ENCODE assay signal across 30 cellular contexts in genomic region chr7:94250124-94250523, GRCh38.
DNase-seq lines count a peak whose midpoint lies in the region; ATAC-seq and TF ChIP-seq lines count a peak whose summit lies in the region.
"Had no signal": no experiment of that assay in that cellular context is flagged by ENCODE, and none has a peak within 500 bp of the region (broad histone marks: within the 10 kb centered on the region; RNA-seq: fewer than 3 reads in every experiment).

No MANE protein-coding gene starts in this region.

- H3K9ac ChIP-seq in mammary epithelial cell (ENCODE audit: insufficient read depth, low read length): no peak overlapping the region
- H3K9ac ChIP-seq: KMS-11 had no signal

- H3K27ac ChIP-seq in mammary epithelial cell (ENCODE audit: insufficient read depth, low read depth, low read length) (no peak overlapping the region), WERI-Rb-1 (peak overlapping the region; percentile 8; the same call in 1 of the 2 replicates), uterus (no peak overlapping the region)
- H3K27ac ChIP-seq: KMS-11, left ventricle myocardium inferior, right lobe of liver, spleen, testis, VCaP had no signal

- intact Hi-C loops in MCF 10A (cut with micrococcal nuclease): no loop called here
- intact Hi-C loops in mammary epithelial cell (cut with micrococcal nuclease): no loop called here
- intact Hi-C loops in uterus (cut with DNase I; ENCODE audit: low total_unique reads): no loop called here

- TF ChIP-seq CTCF in MCF 10A (IDR thresholded peaks at IDR 0.05; ENCODE audit: unreplicated experiment) (no peak), mammary epithelial cell (conservative IDR thresholded peaks at IDR 0.05 in 1 of 2, IDR thresholded peaks at IDR 0.05 in 1 of 2; ENCODE audit: extremely low read depth in 1 of 2, insufficient read depth in 1 of 2, low read depth in 1 of 2, low read length in 2 of 2) (no peak), WERI-Rb-1 (IDR thresholded peaks at IDR 0.05; ENCODE audit: low read depth, low read length) (no peak), uterus (IDR thresholded peaks at IDR 0.05) (no peak)

- H3K4me1 ChIP-seq in mammary epithelial cell (ENCODE audit: insufficient read depth, low read length): no peaks in the 10 kb centered on the region
- H3K4me1 ChIP-seq in uterus: peaks cover 0 to 7% of the 10 kb centered on the region in 2 donors
- H3K4me1 ChIP-seq: HAP-1, left ventricle myocardium inferior, right lobe of liver, spleen, testis had no signal

- no peak overlapping the region for H3K4me3 Mint-ChIP-seq in MCF 10A (ENCODE audit: unreplicated experiment)
- H3K4me3 Mint-ChIP-seq: brain; endodermal cell; mesothelial cell of epicardium; stimulated activated naive CD8-positive, alpha-beta T cell treated with anti-CD3 and anti-CD28 coated beads, Interleukin-15, Interleukin-2, amounts not matched to agents 100 ng/mL and 50 ng/mL, for 24 hours had no signal

- H3K4me1 Mint-ChIP-seq in MCF 10A (ENCODE audit: insufficient read depth, unreplicated experiment): no peaks in the 10 kb centered on the region
- H3K4me1 Mint-ChIP-seq: CD4-positive, CD25-positive, alpha-beta regulatory T cell had no signal

- BruUV-seq in MCF 10A (replicated peaks; lab: Mats Ljungman, UMichigan): no TSS peak
- no TSS peak for BruUV-seq in mammary epithelial cell (replicated peaks; lab: Mats Ljungman, UMichigan)

- in situ Hi-C loops in mammary epithelial cell (cut with MboI; ENCODE audit: low sequenced_read_pairs in 2 of 2): no loop called here

- POLR2A ChIA-PET in MCF 10A (lab: Yijun Ruan, JAX): no interaction called here

- CTCF ChIA-PET in MCF 10A (lab: Yijun Ruan, JAX) (interaction anchor here (0.8 kb wide), 1 partner anchor 163 kb away, joined by 4 read pairs; no protein-coding TSS in a partner anchor), mammary epithelial cell (lab: Charles Lee; ENCODE audit: low non-redundant PET) (no interaction called here)

- H3K27me3 ChIP-seq in mammary epithelial cell (ENCODE audit: insufficient read depth, low read length) (peaks cover 3% of the 10 kb centered on the region), WERI-Rb-1 (ENCODE audit: insufficient read depth, low read depth, severe bottlenecking) (no peaks in the 10 kb centered on the region), uterus (no peaks in the 10 kb centered on the region)
- H3K27me3 ChIP-seq: right lobe of liver, spleen, testis had no signal

- WGBS in mammary epithelial cell (ENCODE audit: low coverage, missing lambda C conversion rate): 79% methylated on average over 2 of the region's 2 CpGs

- ATAC-seq in GM18858 (IDR thresholded peaks at IDR 0.05; ENCODE audit: unreplicated experiment): no peak
- no peak for ATAC-seq in HG03039 (IDR thresholded peaks at IDR 0.05; ENCODE audit: unreplicated experiment)
- ATAC-seq: right lobe of liver had no signal

- H3K36me3 ChIP-seq in mammary epithelial cell (ENCODE audit: insufficient read depth, low read length): no peaks in the 10 kb centered on the region
- no peaks in the 10 kb centered on the region for H3K36me3 ChIP-seq in WERI-Rb-1
- no peaks in the 10 kb centered on the region for H3K36me3 ChIP-seq in uterus
- H3K36me3 ChIP-seq: HAP-1, left ventricle myocardium inferior, right lobe of liver, spleen had no signal

- H3K9me3 ChIP-seq in mammary epithelial cell (replicated peaks; ENCODE audit: insufficient read depth, low read length) (no peaks in the 10 kb centered on the region), WERI-Rb-1 (ENCODE audit: severe bottlenecking) (no peaks in the 10 kb centered on the region), uterus (no peaks in the 10 kb centered on the region)
- H3K9me3 ChIP-seq: HAP-1, left ventricle myocardium inferior, right lobe of liver, testis had no signal

- H3K79me2 ChIP-seq in mammary epithelial cell (ENCODE audit: insufficient read depth, low read length): no peaks in the 10 kb centered on the region

- H3K27me3 Mint-ChIP-seq in MCF 10A (ENCODE audit: insufficient read depth, unreplicated experiment): no peaks in the 10 kb centered on the region
- H3K27me3 Mint-ChIP-seq: brain; CD4-positive, CD25-positive, alpha-beta regulatory T cell had no signal

- no peak overlapping the region for H3K27ac Mint-ChIP-seq in MCF 10A (ENCODE audit: low read depth, unreplicated experiment)
- H3K27ac Mint-ChIP-seq: activated T-helper 2 cell treated with anti-CD3 and anti-CD28 coated beads, Interferon-gamma antibody, Interleukin-2, Interleukin-4, amounts not matched to agents 10 μg/mL and 5 μg/mL and 100 μg/mL, durations not matched to agents 14 hours and 24 hours and 36 hours; CD4-positive, CD25-positive, alpha-beta regulatory T cell; endodermal cell; mesothelial cell of epicardium; stimulated activated naive CD8-positive, alpha-beta T cell treated with anti-CD3 and anti-CD28 coated beads, Interleukin-15, Interleukin-2, amounts not matched to agents 100 ng/mL and 50 ng/mL, for 24 hours had no signal

- no peak overlapping the region for H2AFZ ChIP-seq in mammary epithelial cell (ENCODE audit: low read depth, low read length)

- H3K4me3 ChIP-seq in mammary epithelial cell (replicated peaks in 1 of 3; ENCODE audit: insufficient read depth in 1 of 3, low read depth in 2 of 3, low read length in 3 of 3): no peak overlapping the region
- H3K4me3 ChIP-seq in WERI-Rb-1 (ENCODE audit: low read depth, low read length): peak overlapping the region; percentile 41; the same call in 1 of the 2 replicates
- H3K4me3 ChIP-seq in uterus: no peak overlapping the region
- H3K4me3 ChIP-seq: HAP-1, left ventricle myocardium inferior, right lobe of liver, spleen, testis had no signal

- DNase-seq in MCF 10A (ENCODE audit: unreplicated experiment) (peak; percentile 8), mammary epithelial cell (no peak), NCI-H524 (lab: John Stamatoyannopoulos, UW) (peak; percentile 58 to 86), WERI-Rb-1 (no peak), uterus (no peak)
- DNase-seq: activated CD4-positive, alpha-beta T cell treated with anti-CD3 and anti-CD28 coated beads for 48 hours; activated naive CD4-positive, alpha-beta T cell treated with anti-CD3 and anti-CD28 coated beads, Interleukin-2, amount 50 U/mL, for 16 hours; activated T-cell treated with anti-CD3 and anti-CD28 coated beads for 4 hours; AML-193; CD4-positive, CD25-positive, alpha-beta regulatory T cell; cerebellar nuclear complex; dermis blood vessel endothelial cell; left ventricle myocardium inferior; NCI-H187 treated with DMSO at 0.1 percent for 48 hours; NCI-H510A; right lobe of liver; spleen; stimulated activated CD8-positive, alpha-beta memory T cell treated with anti-CD3 and anti-CD28 coated beads, Interleukin-4, amount 100 ng/mL, for 48 hours; T1000; testis had no signal

- H3K36me3 Mint-ChIP-seq in MCF 10A (ENCODE audit: insufficient read depth, unreplicated experiment): no peaks in the 10 kb centered on the region
- H3K36me3 Mint-ChIP-seq: brain; CD4-positive, CD25-positive, alpha-beta regulatory T cell; mesothelial cell of epicardium had no signal

- no peaks in the 10 kb centered on the region for H4K20me1 ChIP-seq in mammary epithelial cell (ENCODE audit: insufficient read depth, low read length)

- no peak for TF ChIP-seq POLR2A in uterus (IDR thresholded peaks at IDR 0.05)

- no peak overlapping the region for H3K4me2 ChIP-seq in mammary epithelial cell (ENCODE audit: insufficient read depth, low read depth, low read length)
- H3K4me2 ChIP-seq: KMS-11 had no signal

- dilution Hi-C loops in mammary epithelial cell (cut with HindIII; ENCODE audit: low sequenced_read_pairs): no loop called here

- peaks cover 6% of the 10 kb centered on the region for H3K9me3 Mint-ChIP-seq in MCF 10A (ENCODE audit: unreplicated experiment)
- H3K9me3 Mint-ChIP-seq: activated T-helper 2 cell treated with anti-CD3 and anti-CD28 coated beads, Interferon-gamma antibody, Interleukin-2, Interleukin-4, amounts not matched to agents 10 μg/mL and 5 μg/mL and 100 μg/mL, durations not matched to agents 14 hours and 24 hours and 36 hours; mesothelial cell of epicardium; stimulated activated naive CD8-positive, alpha-beta T cell treated with anti-CD3 and anti-CD28 coated beads, Interleukin-15, Interleukin-2, amounts not matched to agents 100 ng/mL and 50 ng/mL, for 24 hours had no signal

Comparison
In these comparisons a context has a peak if more than half of its experiments do, and no peak if none do; other contexts are left out.
1. DNase-seq: peak in MCF 10A (single experiment) and NCI-H524 (2 of 2); none in mammary epithelial cell (single experiment), WERI-Rb-1 (single experiment) and uterus (0 of 2).